ENCODE assay signal across 8 cellular contexts in genomic region chr3:138935864-138936762, GRCh38. TPM values are rescaled to one million over a fixed set of nuclear protein-coding genes. Genes with fewer than 3 reads are reported as not detected.
DNase-seq lines count a peak whose midpoint lies in the region; ATAC-seq and TF ChIP-seq lines count a peak whose summit lies in the region.

No MANE protein-coding gene starts in this region.

- H3K4me1 Mint-ChIP-seq in glutamatergic neuron (ENCODE audit: low read depth, unreplicated experiment) = no peaks in the 10 kb centered on the region
- H3K4me1 Mint-ChIP-seq in osteocyte (ENCODE audit: unreplicated experiment) = peaks cover 27% of the 10 kb centered on the region

- no peak for DNase-seq in AG09309 (ENCODE audit: low read depth)
- peak; percentile 39 to 48 for DNase-seq in SHP77 (lab: John Stamatoyannopoulos, UW)
- peak; percentile 33 to 64 (median 54) for DNase-seq in activated naive CD4-positive, alpha-beta T cell (lab: John Stamatoyannopoulos, UW)
- peak; percentile 93 for DNase-seq in glutamatergic neuron
- DNase-seq in osteocyte (ENCODE audit: extremely low spot score, unreplicated experiment) = no peak
- peak; percentile 46 to 72 for DNase-seq in tibial nerve (ENCODE audit: low spot score in 2 of 2)

- H3K27ac ChIP-seq in tibial nerve = no peak overlapping the region

- 5 to 28% methylated on average over 13 to 60 of the region's 60 CpGs for WGBS in tibial nerve, 2 donors

- peaks cover 0 to 46% (median 32%) of the 10 kb centered on the region in 4 donors for H3K4me1 ChIP-seq in tibial nerve

- H3K27me3 Mint-ChIP-seq in glutamatergic neuron (ENCODE audit: unreplicated experiment) = peaks cover 16% of the 10 kb centered on the region
- H3K27me3 Mint-ChIP-seq in osteocyte (ENCODE audit: unreplicated experiment) = peaks cover 86% of the 10 kb centered on the region

- H3K4me3 Mint-ChIP-seq in glutamatergic neuron (ENCODE audit: unreplicated experiment) (peak overlapping the region; percentile 84), osteocyte (ENCODE audit: unreplicated experiment) (peak overlapping the region; percentile 71)

- no peaks in the 10 kb centered on the region for H3K9me3 ChIP-seq in tibial nerve

- TF ChIP-seq POLR2A in tibial nerve (IDR thresholded peaks at IDR 0.05) = no peak

- TF ChIP-seq CTCF in AG09309 (IDR thresholded peaks at IDR 0.05; ENCODE audit: control insufficient read depth, insufficient read depth, low read depth, low read length, missing control alignments) = peak; percentile 95
- peak; percentile 98 for TF ChIP-seq CTCF in glutamatergic neuron (IDR thresholded peaks at IDR 0.05; ENCODE audit: partially characterized antibody, unreplicated experiment)
- TF ChIP-seq CTCF in osteocyte (IDR thresholded peaks at IDR 0.05) = peak; percentile 93
- peak; percentile 86 to 96 (median 90) for TF ChIP-seq CTCF in tibial nerve (IDR thresholded peaks at IDR 0.05)

- no peaks in the 10 kb centered on the region for H3K36me3 ChIP-seq in tibial nerve

- peak overlapping the region; percentile 26 for H3K4me3 ChIP-seq in AG09309 (ENCODE audit: control insufficient read depth, low read depth, low read length)
- H3K4me3 ChIP-seq in tibial nerve = peak overlapping the region; percentile 3 to 42 (median 32)

- H3K27me3 ChIP-seq in tibial nerve = peaks cover 0 to 62% of the 10 kb centered on the region in 2 donors

- H3K27ac Mint-ChIP-seq in glutamatergic neuron (ENCODE audit: unreplicated experiment) (no peak overlapping the region), osteocyte (ENCODE audit: unreplicated experiment) (no peak overlapping the region)

- no peaks in the 10 kb centered on the region for H3K36me3 Mint-ChIP-seq in glutamatergic neuron (ENCODE audit: unreplicated experiment)
- no peaks in the 10 kb centered on the region for H3K36me3 Mint-ChIP-seq in osteocyte (ENCODE audit: unreplicated experiment)

- ATAC-seq in GM18861 (IDR thresholded peaks at IDR 0.05; ENCODE audit: unreplicated experiment) (peak; percentile 68), HG03439 (IDR thresholded peaks at IDR 0.05; ENCODE audit: unreplicated experiment) (peak; percentile 74)

- H3K9me3 Mint-ChIP-seq in glutamatergic neuron (ENCODE audit: unreplicated experiment) = no peaks in the 10 kb centered on the region
- H3K9me3 Mint-ChIP-seq in osteocyte (ENCODE audit: unreplicated experiment) = no peaks in the 10 kb centered on the region

- no peak for TF ChIP-seq EP300 in tibial nerve (IDR thresholded peaks at IDR 0.05)

RNA-seq across cellular contexts. Expression of gene FOXL2, which starts 10.8 kb away (rescaled TPM):
- total RNA-seq in glutamatergic neuron (ENCODE audit: unreplicated experiment) (not detected), osteocyte (0.21 and 0.24 TPM in 2 replicates), tibial nerve (not detected)

RNA-seq across cellular contexts. Expression of gene FOXL2NB, which starts 10.9 kb away (rescaled TPM):
- total RNA-seq in glutamatergic neuron (ENCODE audit: unreplicated experiment) = 0.15 TPM
- total RNA-seq in osteocyte = 0.21 TPM in 1 of 2 replicates, not detected in the other
- not detected for total RNA-seq in tibial nerve

Comparison
In these comparisons a context has a peak if more than half of its experiments do, and no peak if none do; other contexts are left out.
1. DNase-seq: peak in SHP77 (2 of 2), activated naive CD4-positive, alpha-beta T cell (4 of 4), glutamatergic neuron (single experiment) and tibial nerve (2 of 2); none in AG09309 (single experiment) and osteocyte (single experiment).
2. Peak in every context shown above with its lines, with median percentiles within 50 percentile points of each other: CTCF ChIP-seq.